In the genomic region with DNA sequence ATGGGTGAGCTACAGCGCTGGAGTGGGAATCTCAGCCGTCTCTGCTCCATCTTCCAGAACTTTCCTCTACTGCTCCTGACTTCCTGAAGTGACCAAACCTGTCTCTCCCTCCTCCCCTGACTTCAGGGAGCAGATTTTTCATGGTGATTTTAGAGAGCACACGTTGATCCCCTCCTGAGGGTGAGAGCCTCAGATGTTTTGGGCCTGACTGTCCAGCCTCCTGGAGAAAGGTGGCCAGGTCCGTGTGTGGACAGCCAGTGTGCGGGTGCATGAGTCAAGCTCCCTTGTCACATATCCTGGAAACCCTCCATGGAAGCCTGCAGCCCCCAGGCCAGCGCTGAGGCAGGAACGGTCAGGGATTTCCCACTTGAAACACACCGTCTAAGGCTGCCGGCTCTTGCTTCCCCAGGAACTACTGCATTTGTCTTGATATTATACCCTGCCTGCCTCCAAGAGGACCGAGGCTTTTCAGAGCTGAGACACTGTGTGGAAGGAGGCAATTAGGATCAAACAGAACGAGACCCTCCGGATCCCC, we compare ENCODE assay signal across 1 cellular context.
TF ChIP-seq lines count a peak whose summit lies in the region.

No MANE protein-coding gene starts in this region.

TF ChIP-seq in H1, 55 proteins besides CTCF, POLR2A, EP300 and RAD21 (continued from another document):
- TF ChIP-seq GABPA (IDR thresholded peaks at IDR 0.05; ENCODE audit: borderline replicate concordance, insufficient read depth, low read length) (no peak), ASH2L (IDR thresholded peaks at IDR 0.05; ENCODE audit: low read length) (no peak), BRCA1 (IDR thresholded peaks at IDR 0.05; ENCODE audit: low read depth, low read length) (no peak), CBX8 (IDR thresholded peaks at IDR 0.05; ENCODE audit: borderline replicate concordance, low read depth, low read length) (no peak), SAP30 (IDR thresholded peaks at IDR 0.05; ENCODE audit: insufficient read depth, insufficient replicate concordance, low read length) (no peak), TCF12 (IDR thresholded peaks at IDR 0.05; ENCODE audit: low read depth, low read length) (no peak), SP1 (IDR thresholded peaks at IDR 0.05; ENCODE audit: low read depth, low read length) (no peak), SIRT6 (IDR thresholded peaks at IDR 0.05; ENCODE audit: low read length) (no peak), RBBP5 (IDR thresholded peaks at IDR 0.05; ENCODE audit: borderline replicate concordance, low read depth, low read length) (no peak), EZH2 (IDR thresholded peaks at IDR 0.05; ENCODE audit: low read depth, low read length, severe bottlenecking) (no peak), BCL11A (IDR thresholded peaks at IDR 0.05; ENCODE audit: low read depth in 2 of 2, low read length in 2 of 2) (no peak), GTF2F1 (IDR thresholded peaks at IDR 0.05; ENCODE audit: borderline replicate concordance, low read depth, low read length) (no peak), E2F6 (IDR thresholded peaks at IDR 0.05) (no peak), ATF2 (IDR thresholded peaks at IDR 0.05; ENCODE audit: low read length) (no peak), CHD1 (IDR thresholded peaks at IDR 0.05; ENCODE audit: low read depth, low read length) (no peak)
- TF ChIP-seq, protein P1, sequence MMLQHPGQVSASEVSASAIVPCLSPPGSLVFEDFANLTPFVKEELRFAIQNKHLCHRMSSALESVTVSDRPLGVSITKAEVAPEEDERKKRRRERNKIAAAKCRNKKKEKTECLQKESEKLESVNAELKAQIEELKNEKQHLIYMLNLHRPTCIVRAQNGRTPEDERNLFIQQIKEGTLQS (IDR thresholded peaks at IDR 0.05; ENCODE audit: insufficient read depth, low read depth, low read length) = no peak
